18 cellular contexts compared by ENCODE assay signal in the genomic region with DNA sequence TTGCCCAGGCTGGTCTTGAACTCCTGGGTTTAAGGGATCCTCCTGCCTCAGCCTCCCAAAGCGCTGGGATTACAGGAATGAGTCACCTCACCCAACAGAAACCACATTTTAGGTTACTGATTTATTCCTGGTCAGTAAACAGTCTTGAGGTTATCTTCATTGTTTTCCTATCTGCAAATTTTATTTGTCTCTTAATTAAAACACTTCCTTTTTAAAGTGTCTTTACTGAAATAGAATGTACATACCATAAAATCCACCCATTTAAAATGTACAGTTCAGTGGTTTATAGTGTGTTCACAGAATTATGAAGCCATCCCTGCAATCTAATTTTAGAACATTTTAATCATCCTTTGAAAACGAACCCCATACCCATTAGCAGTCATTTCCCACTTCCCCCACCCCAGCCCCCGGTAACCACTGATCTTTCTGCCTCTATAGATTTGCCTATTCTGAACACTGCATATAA.
DNase-seq lines count a peak whose midpoint lies in the region; ATAC-seq, FAIRE-seq and TF ChIP-seq lines count a peak whose summit lies in the region.
"Had no signal": no experiment of that assay in that cellular context is flagged by ENCODE, and none has a peak within 500 bp of the region (broad histone marks: within the 10 kb centered on the region; RNA-seq: fewer than 3 reads in every experiment).

No MANE protein-coding gene starts in this region.

- H3K27ac Mint-ChIP-seq in activated T-cell treated with anti-CD3 and anti-CD28 coated beads, Interleukin-2, amount 50 U/mL, for 72 hours: peak overlapping the region; percentile 31
- no peak overlapping the region for H3K27ac Mint-ChIP-seq in central memory CD8-positive, alpha-beta T cell (ENCODE audit: low read depth)

- no peaks in the 10 kb centered on the region for H3K79me2 ChIP-seq in PC-3 (ENCODE audit: low read length)

- BruUV-seq in PC-3 (replicated peaks; lab: Mats Ljungman, UMichigan): no TSS peak

- H3K27ac ChIP-seq in PC-3 (ENCODE audit: low read length): no peak overlapping the region
- H3K27ac ChIP-seq: C4-2B had no signal

- no peaks in the 10 kb centered on the region for H3K36me3 ChIP-seq in PC-3 (ENCODE audit: low read depth, low read length)

- peaks cover 56% of the 10 kb centered on the region for H3K4me1 Mint-ChIP-seq in activated T-cell treated with anti-CD3 and anti-CD28 coated beads, Interleukin-2, amount 50 U/mL, for 72 hours (ENCODE audit: low read depth)
- H3K4me1 Mint-ChIP-seq in central memory CD8-positive, alpha-beta T cell: peaks cover 58% of the 10 kb centered on the region

- intact Hi-C loops in PC-3 (cut with micrococcal nuclease): no loop called here

- DNase-seq in activated T-cell treated with anti-CD3 and anti-CD28 coated beads, Interleukin-2, amount 50 U/mL, for 72 hours: no peak
- no peak for DNase-seq in activated T-cell treated with anti-CD3 and anti-CD28 coated beads, Interleukin-2, amount 50 U/mL, for 1 hour
- DNase-seq in GM18507 (ENCODE audit: extremely low spot score, insufficient read length, low read depth) (no peak), OCI-M1 (lab: John Stamatoyannopoulos, UW) (peak; percentile 14), PC-3 (no peak)
- DNase-seq in central memory CD8-positive, alpha-beta T cell (ENCODE audit: low spot score in 2 of 2): no peak
- DNase-seq: DND-41, GDM1, H7, IMR-90, NCI-H1436, NCI-H2029 treated with DMSO at 0.1 percent for 48 hours, NCI-H510A, RPMI8226, SIG-M5 had no signal

- H3K4me2 ChIP-seq in PC-3 (ENCODE audit: low read length): no peak overlapping the region

- H3K9me2 ChIP-seq in PC-3 (replicated peaks; ENCODE audit: low read length): no peaks in the 10 kb centered on the region

- no peaks in the 10 kb centered on the region for H3K27me3 ChIP-seq in PC-3 (ENCODE audit: low read length)

- peak; percentile 77 for FAIRE-seq in GM18507 (lab: Jason Lieb, UNC)

- no peaks in the 10 kb centered on the region for H3F3A ChIP-seq in PC-3 (ENCODE audit: low read length, unreplicated experiment)

- H3K4me1 ChIP-seq in PC-3 (ENCODE audit: insufficient read depth, low read length): no peaks in the 10 kb centered on the region

- ATAC-seq in activated T-cell treated with anti-CD3 and anti-CD28 coated beads, Interleukin-2, amount 50 U/mL, for 72 hours (replicated peaks in 1 of 2): no peak
- no peak for ATAC-seq in central memory CD8-positive, alpha-beta T cell (replicated peaks; ENCODE audit: extremely low read depth, poor library complexity, severe bottlenecking)
- ATAC-seq in HG02642 (IDR thresholded peaks at IDR 0.05; ENCODE audit: poor library complexity, unreplicated experiment): no peak
- no peak for ATAC-seq in PC-3
- ATAC-seq in HG03025 (IDR thresholded peaks at IDR 0.05; ENCODE audit: low FRiP score, unreplicated experiment): no peak

- H3K36me3 Mint-ChIP-seq in activated T-cell treated with anti-CD3 and anti-CD28 coated beads, Interleukin-2, amount 50 U/mL, for 72 hours (ENCODE audit: insufficient read depth in 2 of 2): no peaks in the 10 kb centered on the region
- peaks cover 2% of the 10 kb centered on the region for H3K36me3 Mint-ChIP-seq in central memory CD8-positive, alpha-beta T cell (ENCODE audit: insufficient read depth)

- no peaks in the 10 kb centered on the region for H4K20me1 ChIP-seq in PC-3 (ENCODE audit: low read length)

- H3K9me3 ChIP-seq in PC-3 (ENCODE audit: low read length): no peaks in the 10 kb centered on the region

- no peak for TF ChIP-seq CTCF in PC-3 (conservative IDR thresholded peaks at IDR 0.05; ENCODE audit: low read depth, low read length)

- H3K9me3 Mint-ChIP-seq in activated T-cell treated with anti-CD3 and anti-CD28 coated beads, Interleukin-2, amount 50 U/mL, for 72 hours: no peaks in the 10 kb centered on the region
- H3K9me3 Mint-ChIP-seq in central memory CD8-positive, alpha-beta T cell: no peaks in the 10 kb centered on the region

- peaks cover 12% of the 10 kb centered on the region for H3K27me3 Mint-ChIP-seq in activated T-cell treated with anti-CD3 and anti-CD28 coated beads, Interleukin-2, amount 50 U/mL, for 72 hours (ENCODE audit: low read depth)
- H3K27me3 Mint-ChIP-seq in central memory CD8-positive, alpha-beta T cell: no peaks in the 10 kb centered on the region

- H2AFZ ChIP-seq in PC-3 (ENCODE audit: low read length): no peak overlapping the region

- POLR2A ChIA-PET in PC-3 (lab: Charles Lee; ENCODE audit: unreplicated experiment): no interaction called here

- CTCF ChIA-PET in PC-3 (lab: Charles Lee): no interaction called here

- H3K9ac ChIP-seq in PC-3 (ENCODE audit: low read length): no peak overlapping the region

- H3K4me3 Mint-ChIP-seq in activated T-cell treated with anti-CD3 and anti-CD28 coated beads, Interleukin-2, amount 50 U/mL, for 72 hours: peak overlapping the region in 1 of 2 donors; percentile 31
- H3K4me3 Mint-ChIP-seq in central memory CD8-positive, alpha-beta T cell: peak overlapping the region; percentile 31

- no peak overlapping the region for H3K4me3 ChIP-seq in PC-3 (ENCODE audit: low read length)
